ENCODE assay signal across 20 cellular contexts in the genomic region with DNA sequence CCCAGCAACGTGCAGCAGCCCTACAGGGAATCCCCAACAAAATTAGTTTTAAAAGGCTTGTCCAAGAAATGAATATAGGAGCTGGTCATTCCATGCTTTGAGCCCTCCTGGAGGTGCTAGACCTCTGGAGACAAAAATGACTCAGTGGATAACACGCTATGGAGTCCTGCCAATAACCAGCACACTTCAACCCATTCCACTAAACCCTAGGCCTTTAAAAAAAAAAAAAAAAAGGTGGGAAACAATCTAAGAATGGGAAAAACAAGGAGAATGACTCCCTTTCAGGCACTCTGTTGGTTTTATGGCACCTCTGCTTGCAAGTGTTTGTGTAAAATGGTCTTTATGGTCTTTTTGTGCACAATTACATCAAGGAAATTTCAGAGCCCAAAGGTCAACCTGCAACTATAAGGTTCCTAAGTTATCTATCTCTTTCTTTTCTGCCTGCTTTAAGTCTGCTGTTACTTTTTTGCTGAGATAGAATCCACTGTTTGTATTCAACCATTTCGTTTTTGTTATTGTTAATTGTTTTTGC. TPM values are rescaled to one million over a fixed set of nuclear protein-coding genes. Genes with fewer than 3 reads are reported as not detected.
DNase-seq lines count a peak whose midpoint lies in the region; ATAC-seq and TF ChIP-seq lines count a peak whose summit lies in the region.
"Had no signal": no experiment of that assay in that cellular context is flagged by ENCODE, and none has a peak within 500 bp of the region (broad histone marks: within the 10 kb centered on the region; RNA-seq: fewer than 3 reads in every experiment).

No MANE protein-coding gene starts in this region.

- DNase-seq in LoVo (ENCODE audit: low spot score) = peak; percentile 71
- DNase-seq in colonic mucosa = peak; percentile 64
- DNase-seq in naive thymus-derived CD8-positive, alpha-beta T cell = no peak
- no peak for DNase-seq in superior temporal gyrus (ENCODE audit: extremely low spot score)
- no peak for DNase-seq in inferior parietal cortex (ENCODE audit: extremely low spot score)
- DNase-seq: activated CD4-positive, alpha-beta T cell treated with anti-CD3 and anti-CD28 coated beads, Interleukin-2, amount 50 U/mL, for 1 hour; anterior cingulate cortex; DMS79; effector CD8-positive, alpha-beta T cell; gastrocnemius medialis; midbrain; NCI-H1930; NCI-H69; stimulated activated CD4-positive, alpha-beta T cell treated with anti-CD3 and anti-CD28 coated beads, Interleukin-15, amount 100 ng/mL, for 24 hours; upper lobe of left lung had no signal

- H3K4me1 ChIP-seq in colonic mucosa = no peaks in the 10 kb centered on the region
- H3K4me1 ChIP-seq: BLaER1, gastrocnemius medialis, parathyroid adenoma had no signal

- H3K36me3 ChIP-seq in colonic mucosa = no peaks in the 10 kb centered on the region
- H3K36me3 ChIP-seq: gastrocnemius medialis, upper lobe of left lung had no signal

- H3K9me3 ChIP-seq in colonic mucosa = no peaks in the 10 kb centered on the region
- H3K9me3 ChIP-seq: gastrocnemius medialis had no signal

- peak overlapping the region in 1 of 2 donors; percentile 41 for H3K9ac ChIP-seq in colonic mucosa (ENCODE audit: low read depth in 2 of 2, low read length in 2 of 2)
- H3K9ac ChIP-seq: BLaER1, parathyroid adenoma had no signal

- POLR2A ChIA-PET in naive thymus-derived CD8-positive, alpha-beta T cell (lab: Charles Lee) = interaction anchor here (1.0 kb wide), 1 partner anchor 26 kb away, joined by 3 read pairs; a partner anchor contains a TSS

- H3K27ac ChIP-seq in colonic mucosa = peak overlapping the region; percentile 87
- H3K27ac ChIP-seq: BLaER1, gastrocnemius medialis, parathyroid adenoma, upper lobe of left lung had no signal

- no peaks in the 10 kb centered on the region for H3K27me3 Mint-ChIP-seq in naive thymus-derived CD8-positive, alpha-beta T cell

- H3K4me1 Mint-ChIP-seq in naive thymus-derived CD8-positive, alpha-beta T cell = peaks cover 53 to 72% (median 68%) of the 10 kb centered on the region in 4 donors

- peak overlapping the region in 9 of 10 donors; percentile 22 to 96 (median 87) for H3K27ac Mint-ChIP-seq in naive thymus-derived CD8-positive, alpha-beta T cell

- ATAC-seq in GM19023 (IDR thresholded peaks at IDR 0.05; ENCODE audit: unreplicated experiment) (peak; percentile 10), GM18520 (IDR thresholded peaks at IDR 0.05; ENCODE audit: unreplicated experiment) (no peak)
- ATAC-seq in naive thymus-derived CD8-positive, alpha-beta T cell = no peak
- ATAC-seq: gastrocnemius medialis had no signal

- H3K27me3 ChIP-seq in colonic mucosa = no peaks in the 10 kb centered on the region
- H3K27me3 ChIP-seq: BLaER1, gastrocnemius medialis, upper lobe of left lung had no signal

- no peak overlapping the region for H3K4me3 ChIP-seq in colonic mucosa
- H3K4me3 ChIP-seq: BLaER1, gastrocnemius medialis, upper lobe of left lung had no signal

- no peak for TF ChIP-seq CTCF in colonic mucosa (IDR thresholded peaks at IDR 0.05)

- intact Hi-C loops in colonic mucosa (cut with DNase I) = no loop called here

- H3K4me3 Mint-ChIP-seq in naive thymus-derived CD8-positive, alpha-beta T cell = peak overlapping the region in 1 of 10 donors; percentile 20
- H3K4me3 Mint-ChIP-seq: T-helper 2 cell treated with Interferon-gamma antibody and Interleukin-4, amounts not matched to agents 5 μg/mL and 100 μg/mL, for 36 hours had no signal

- H3K9me3 Mint-ChIP-seq in naive thymus-derived CD8-positive, alpha-beta T cell = peaks cover 0 to 13% (median 0%) of the 10 kb centered on the region in 9 donors

- H3K36me3 Mint-ChIP-seq in naive thymus-derived CD8-positive, alpha-beta T cell = peaks cover 9 to 47% (median 29%) of the 10 kb centered on the region in 3 donors

RNA-seq across cellular contexts. Expression of a gene that starts 21.3 kb away (rescaled TPM):
- 10 to 100 TPM; 86.1 to 97.3 TPM for total RNA-seq in colonic mucosa
- 10 to 100 TPM; 44.5 to 45.3 TPM for total RNA-seq in naive thymus-derived CD8-positive, alpha-beta T cell
- polyA plus RNA-seq in naive thymus-derived CD8-positive, alpha-beta T cell = 10 to 100 TPM; 10.4 to 13.4 (median 12.5) TPM

RNA-seq across cellular contexts. Expression of a gene that starts 26.4 kb away (rescaled TPM):
- 10 to 100 TPM; 42.7 to 64.3 TPM for total RNA-seq in colonic mucosa
- total RNA-seq in naive thymus-derived CD8-positive, alpha-beta T cell = 10 to 100 TPM; 45.9 to 56.9 TPM
- 100 to 1,000 TPM; 141 to 179 (median 174) TPM for polyA plus RNA-seq in naive thymus-derived CD8-positive, alpha-beta T cell

Comparison
In these comparisons a context has a peak if more than half of its experiments do, and no peak if none do; other contexts are left out.
1. DNase-seq: peak in LoVo (single experiment) and colonic mucosa (single experiment); none in naive thymus-derived CD8-positive, alpha-beta T cell (0 of 10), superior temporal gyrus (single experiment) and inferior parietal cortex (single experiment).